8 cellular contexts compared by ENCODE assay signal in the genomic region with DNA sequence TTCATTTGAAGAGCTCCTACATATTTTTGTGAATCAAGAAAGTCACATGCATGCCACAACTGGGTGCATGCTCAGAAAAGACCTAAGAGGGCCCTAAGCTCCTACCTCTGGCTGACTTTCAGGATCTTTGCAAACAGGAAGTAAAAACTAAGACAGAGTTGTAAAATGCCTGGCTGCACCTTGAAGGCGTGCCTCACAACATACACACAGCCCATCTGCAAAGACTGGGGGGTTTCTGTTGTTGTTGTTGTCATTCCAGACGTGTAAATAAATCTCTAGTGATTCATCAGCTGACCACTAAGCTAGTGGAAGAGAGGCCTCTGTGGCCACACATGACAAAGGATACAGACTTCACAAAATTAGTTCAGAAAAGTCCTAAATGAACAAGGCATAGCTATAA. TPM values are rescaled to one million over a fixed set of nuclear protein-coding genes. Genes with fewer than 3 reads are reported as not detected.
A peak's percentile ranks its signal among the peaks of the same experiment; 100 is the strongest.
DNase-seq lines count a peak whose midpoint lies in the region; ATAC-seq lines count a peak whose summit lies in the region.
"Had no signal": no experiment of that assay in that cellular context is flagged by ENCODE, and none has a peak within 500 bp of the region (broad histone marks: within the 10 kb centered on the region; RNA-seq: fewer than 3 reads in every experiment).

No MANE protein-coding gene starts in this region.

- H3K27ac Mint-ChIP-seq in T-cell: peak overlapping the region; percentile 58 to 77

- no peaks in the 10 kb centered on the region for H3K9me3 ChIP-seq in HAP-1

- H3K4me3 ChIP-seq in HAP-1: no peak overlapping the region
- H3K4me3 ChIP-seq: SK-N-MC had no signal

- CTCF ChIA-PET in T-cell (lab: Charles Lee): no interaction called here

- peaks cover 8% of the 10 kb centered on the region for H3K4me1 ChIP-seq in HAP-1

- H3K4me3 Mint-ChIP-seq in T-cell: peak overlapping the region in 1 of 3 donors; percentile 33

- peaks cover 18% of the 10 kb centered on the region for H3K36me3 Mint-ChIP-seq in T-cell

- in situ Hi-C loops in HAP-1 (cut with MboI; ENCODE audit: low sequenced_read_pairs): no loop called here

- no peaks in the 10 kb centered on the region for H3K27me3 ChIP-seq in HAP-1 (ENCODE audit: low read depth)

- DNase-seq in GM19238 (ENCODE audit: insufficient read length, low spot score) (peak; percentile 9), T-cell (peak in 1 of 34 experiments; percentile 4), renal cortical epithelial cell (ENCODE audit: low read depth) (peak; percentile 91), inferior parietal cortex (ENCODE audit: extremely low spot score) (no peak), HAP-1 (ENCODE audit: low spot score in 2 of 2) (no peak), posterior vena cava (ENCODE audit: low spot score) (no peak)

- POLR2A ChIA-PET in T-cell (lab: Charles Lee): interaction anchor here in 1 of 2 donors (0.6 kb wide), 1 partner anchor 354 kb away, joined by 9 read pairs; no protein-coding TSS in a partner anchor

- intact Hi-C loops in posterior vena cava (cut with DNase I): no loop called here

- H3K27me3 Mint-ChIP-seq in T-cell: no peaks in the 10 kb centered on the region

- H3K36me3 ChIP-seq in HAP-1 (replicated peaks): no peaks in the 10 kb centered on the region

- ATAC-seq in HG02973 (IDR thresholded peaks at IDR 0.05; ENCODE audit: unreplicated experiment) (peak; percentile 73), T-cell (replicated peaks in 1 of 4) (peak; percentile 56 to 73 (median 64))

- peaks cover 69 to 79% (median 74%) of the 10 kb centered on the region in 3 donors for H3K4me1 Mint-ChIP-seq in T-cell

- H3K9me3 Mint-ChIP-seq in T-cell: peaks cover 3 to 17% (median 8%) of the 10 kb centered on the region in 3 donors

RNA-seq across cellular contexts. Expression of gene SMURF1, which starts 31.8 kb away (rescaled TPM):
- total RNA-seq in T-cell (10 to 100 TPM; 21.6 to 26.4 (median 22.7) TPM), renal cortical epithelial cell (40.6 and 51.2 TPM in 2 replicates), posterior vena cava (10 to 100 TPM; 25.0 to 27.2 TPM)

Comparison
In these comparisons a context has a peak if more than half of its experiments do, and no peak if none do; other contexts are left out.
1. DNase-seq: peak in GM19238 (single experiment) and renal cortical epithelial cell (single experiment); none in inferior parietal cortex (single experiment), HAP-1 (0 of 2) and posterior vena cava (single experiment).